1 cellular context compared by ENCODE assay signal in genomic region chr1:169741666-169742394, GRCh38.
A peak's percentile ranks its signal among the peaks of the same experiment; 100 is the strongest.
TF ChIP-seq lines count a peak whose summit lies in the region.

No MANE protein-coding gene starts in this region.

TF ChIP-seq in HEK293, 187 proteins besides CTCF, POLR2A, EP300 and RAD21 (continued from another document and continues in another):
- no peak for TF ChIP-seq REST (tag by site-specific recombination; IDR thresholded peaks at IDR 0.05)
- TF ChIP-seq TSHZ1 (tag by site-specific recombination; IDR thresholded peaks at IDR 0.05; ENCODE audit: borderline replicate concordance): no peak
- 0 out of 2 replicates have a peak, but pooled peaks have one; percentile 31 for TF ChIP-seq ATF2 (tag by site-specific recombination; IDR thresholded peaks at IDR 0.05; ENCODE audit: low read depth)
- no peak for TF ChIP-seq ZNF169 (tag by site-specific recombination; IDR thresholded peaks at IDR 0.05)
- 0 out of 2 replicates have a peak, but pooled peaks have one; percentile 12 for TF ChIP-seq EGR2 (tag by site-specific recombination; IDR thresholded peaks at IDR 0.05; ENCODE audit: low read depth)
- TF ChIP-seq ZNF747 (tag by site-specific recombination; IDR thresholded peaks at IDR 0.05): no peak
- no peak for TF ChIP-seq SCRT1 (tag by site-specific recombination; IDR thresholded peaks at IDR 0.05; ENCODE audit: borderline replicate concordance)
- no peak for TF ChIP-seq YY2 (tag by site-specific recombination; IDR thresholded peaks at IDR 0.05)
- no peak for TF ChIP-seq ZNF302 (tag by site-specific recombination; IDR thresholded peaks at IDR 0.05; ENCODE audit: low read depth)
- no peak for TF ChIP-seq ZNF335 (tag by site-specific recombination; conservative IDR thresholded peaks at IDR 0.05)
- TF ChIP-seq PRDM10 (tag by site-specific recombination; IDR thresholded peaks at IDR 0.05): no peak
- no peak for TF ChIP-seq ZNF571 (tag by site-specific recombination; IDR thresholded peaks at IDR 0.05)
- TF ChIP-seq ZNF433 (tag by site-specific recombination; IDR thresholded peaks at IDR 0.05; ENCODE audit: low read depth): no peak
- no peak for TF ChIP-seq ZNF280C (tag by site-specific recombination; IDR thresholded peaks at IDR 0.05)
- TF ChIP-seq ZNF629 (tag by site-specific recombination; IDR thresholded peaks at IDR 0.05): peak; percentile 31; the same call in 1 of the 2 replicates
- TF ChIP-seq ZBTB1 (tag by site-specific recombination; IDR thresholded peaks at IDR 0.05): no peak
- TF ChIP-seq WT1 (tag by site-specific recombination; IDR thresholded peaks at IDR 0.05): peak; percentile 47; the same call in 1 of the 2 replicates
- peak; percentile 25 for TF ChIP-seq ZFHX2 (tag by site-specific recombination; conservative IDR thresholded peaks at IDR 0.05)
- TF ChIP-seq ZNF830 (tag by site-specific recombination; IDR thresholded peaks at IDR 0.05; ENCODE audit: low read depth): no peak
- TF ChIP-seq ZNF404 (tag by site-specific recombination; IDR thresholded peaks at IDR 0.05): no peak
- TF ChIP-seq ZNF274 (IDR thresholded peaks at IDR 0.05; ENCODE audit: low read length): no peak
- no peak for TF ChIP-seq ZNF274 (tag by site-specific recombination; IDR thresholded peaks at IDR 0.05; ENCODE audit: borderline replicate concordance)
- no peak for TF ChIP-seq ZNF341 (tag by site-specific recombination; IDR thresholded peaks at IDR 0.05; ENCODE audit: low read depth)
- TF ChIP-seq ZNF112 (tag by site-specific recombination; IDR thresholded peaks at IDR 0.05): no peak
- TF ChIP-seq ZBTB7A (tag by site-specific recombination; IDR thresholded peaks at IDR 0.05; ENCODE audit: low read depth): no peak
- 0 out of 2 replicates have a peak, but pooled peaks have one; percentile 18 for TF ChIP-seq ZNF366 (tag by site-specific recombination; conservative IDR thresholded peaks at IDR 0.05)
- TF ChIP-seq ZNF362 (tag by site-specific recombination; IDR thresholded peaks at IDR 0.05): no peak
- TF ChIP-seq ZNF221 (tag by site-specific recombination; IDR thresholded peaks at IDR 0.05; ENCODE audit: borderline replicate concordance): no peak
- TF ChIP-seq ZNF175 (tag by site-specific recombination; IDR thresholded peaks at IDR 0.05): no peak
- no peak for TF ChIP-seq ZNF626 (tag by site-specific recombination; IDR thresholded peaks at IDR 0.05)
- no peak for TF ChIP-seq MEIS1 (CRISPR knock-in tag; IDR thresholded peaks at IDR 0.05; ENCODE audit: borderline replicate concordance)
- no peak for TF ChIP-seq HIC1 (tag by site-specific recombination; IDR thresholded peaks at IDR 0.05)
- TF ChIP-seq ZNF837 (tag by site-specific recombination; IDR thresholded peaks at IDR 0.05): no peak
- no peak for TF ChIP-seq ZNF184 (tag by site-specific recombination; IDR thresholded peaks at IDR 0.05)
- TF ChIP-seq ZNF654 (tag by site-specific recombination; IDR thresholded peaks at IDR 0.05; ENCODE audit: low read depth): no peak
- no peak for TF ChIP-seq ZNF354C (tag by site-specific recombination; IDR thresholded peaks at IDR 0.05; ENCODE audit: borderline replicate concordance, low read depth)
- TF ChIP-seq INSM2 (tag by site-specific recombination; IDR thresholded peaks at IDR 0.05): 0 out of 2 replicates have a peak, but pooled peaks have one; percentile 21
- no peak for TF ChIP-seq YY1 (tag by site-specific recombination; IDR thresholded peaks at IDR 0.05)
- no peak for TF ChIP-seq ZBTB8A (tag by site-specific recombination; IDR thresholded peaks at IDR 0.05)
- TF ChIP-seq ZNF488 (tag by site-specific recombination; IDR thresholded peaks at IDR 0.05): no peak
